1 cellular context compared by ENCODE assay signal in the genomic region with DNA sequence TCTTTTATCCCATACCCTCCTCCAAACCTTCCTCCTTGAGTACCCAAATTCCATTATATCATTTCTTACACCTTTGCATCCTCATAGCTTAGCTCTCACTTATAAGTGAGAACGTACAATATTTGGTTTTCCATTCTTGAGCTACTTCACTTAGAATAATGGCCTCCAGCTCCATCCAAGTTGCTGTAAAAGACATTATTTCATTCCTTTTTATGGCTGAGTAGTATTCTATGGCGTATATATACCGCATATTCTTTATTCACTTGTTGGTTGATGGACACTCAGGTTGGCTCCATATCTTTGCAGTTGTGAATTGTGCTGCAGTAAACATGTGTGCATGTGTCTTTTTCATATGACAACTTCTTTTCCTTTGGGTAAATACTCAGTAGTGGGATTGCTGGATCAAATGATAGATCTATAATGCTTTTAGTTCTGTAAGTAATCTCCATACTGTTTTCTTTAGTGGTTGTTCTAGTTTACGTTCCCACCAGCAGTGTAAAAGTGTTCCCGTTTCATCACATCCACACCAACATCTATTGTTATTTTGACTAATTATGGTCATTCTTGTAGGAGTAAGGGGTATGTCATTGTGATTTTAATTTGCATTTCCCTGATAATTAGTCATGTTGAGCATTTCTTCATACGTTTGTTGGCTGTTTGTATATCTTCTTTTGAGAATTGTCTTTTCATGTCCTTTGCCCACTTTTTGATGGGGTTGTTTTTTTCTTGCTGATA.
TF ChIP-seq lines count a peak whose summit lies in the region.

No MANE protein-coding gene starts in this region.

TF ChIP-seq in WTC11, 78 proteins besides CTCF, POLR2A, EP300 and RAD21 (continued from another document):
- TF ChIP-seq, protein P1, sequence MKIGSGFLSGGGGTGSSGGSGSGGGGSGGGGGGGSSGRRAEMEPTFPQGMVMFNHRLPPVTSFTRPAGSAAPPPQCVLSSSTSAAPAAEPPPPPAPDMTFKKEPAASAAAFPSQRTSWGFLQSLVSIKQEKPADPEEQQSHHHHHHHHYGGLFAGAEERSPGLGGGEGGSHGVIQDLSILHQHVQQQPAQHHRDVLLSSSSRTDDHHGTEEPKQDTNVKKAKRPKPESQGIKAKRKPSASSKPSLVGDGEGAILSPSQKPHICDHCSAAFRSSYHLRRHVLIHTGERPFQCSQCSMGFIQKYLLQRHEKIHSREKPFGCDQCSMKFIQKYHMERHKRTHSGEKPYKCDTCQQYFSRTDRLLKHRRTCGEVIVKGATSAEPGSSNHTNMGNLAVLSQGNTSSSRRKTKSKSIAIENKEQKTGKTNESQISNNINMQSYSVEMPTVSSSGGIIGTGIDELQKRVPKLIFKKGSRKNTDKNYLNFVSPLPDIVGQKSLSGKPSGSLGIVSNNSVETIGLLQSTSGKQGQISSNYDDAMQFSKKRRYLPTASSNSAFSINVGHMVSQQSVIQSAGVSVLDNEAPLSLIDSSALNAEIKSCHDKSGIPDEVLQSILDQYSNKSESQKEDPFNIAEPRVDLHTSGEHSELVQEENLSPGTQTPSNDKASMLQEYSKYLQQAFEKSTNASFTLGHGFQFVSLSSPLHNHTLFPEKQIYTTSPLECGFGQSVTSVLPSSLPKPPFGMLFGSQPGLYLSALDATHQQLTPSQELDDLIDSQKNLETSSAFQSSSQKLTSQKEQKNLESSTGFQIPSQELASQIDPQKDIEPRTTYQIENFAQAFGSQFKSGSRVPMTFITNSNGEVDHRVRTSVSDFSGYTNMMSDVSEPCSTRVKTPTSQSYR (CRISPR knock-in tag; IDR thresholded peaks at IDR 0.05): no peak
